19 cellular contexts compared by ENCODE assay signal in the genomic region with DNA sequence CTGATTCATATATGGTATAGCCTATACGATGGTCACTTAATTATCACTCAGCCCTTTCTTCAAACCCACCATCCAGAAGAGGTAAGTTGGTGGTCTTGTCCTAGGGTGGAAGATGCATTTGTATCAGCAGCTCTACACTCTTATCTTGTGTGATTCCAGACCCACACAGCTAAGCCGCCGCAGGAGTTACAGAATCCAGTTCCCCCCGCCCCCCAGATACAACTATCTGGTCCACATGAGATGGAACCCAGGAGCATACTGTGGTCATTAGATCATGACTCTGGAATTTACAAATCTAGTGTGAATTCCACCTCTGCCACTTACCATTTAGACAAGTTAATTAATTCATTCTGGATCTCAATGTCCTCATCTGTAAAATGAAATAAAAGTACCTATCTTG.
"Had no signal": no experiment of that assay in that cellular context is flagged by ENCODE, and none has a peak within 500 bp of the region (broad histone marks: within the 10 kb centered on the region; RNA-seq: fewer than 3 reads in every experiment).

No MANE protein-coding gene starts in this region.

- H3K9me3 ChIP-seq: psoas muscle, right lobe of liver, stomach, thoracic aorta, transverse colon had no signal

- DNase-seq: cortex of kidney; dorsolateral prefrontal cortex; effector CD8-positive, alpha-beta T cell; foreskin melanocyte; head of caudate nucleus; hippocampal formation; kidney glomerular epithelial cell; psoas muscle; retina; right lobe of liver; stimulated activated CD4-positive, alpha-beta T cell treated with anti-CD3 and anti-CD28 coated beads, Interleukin-2, amount 100 ng/mL, for 24 hours; stimulated activated CD4-positive, alpha-beta T cell treated with anti-CD3 and anti-CD28 coated beads, Interleukin-4, amount 100 ng/mL, for 4 hours; stimulated activated naive CD4-positive, alpha-beta T cell; stomach; substantia nigra; transverse colon had no signal

- H3K27me3 ChIP-seq: dorsolateral prefrontal cortex, right lobe of liver, stomach, transverse colon had no signal

- H2AFZ ChIP-seq: parathyroid adenoma had no signal

- H3K79me2 ChIP-seq: parathyroid adenoma had no signal

- H3K9me3 Mint-ChIP-seq: natural killer cell treated with Interleukin-12 subunit alpha and Interleukin-12 subunit beta and Interleukin-15 and Interleukin-18, amount 100 ng/mL, for 72 hours had no signal

- H3K36me3 ChIP-seq: right lobe of liver, stomach, thoracic aorta, transverse colon had no signal

- H3K4me3 ChIP-seq: dorsolateral prefrontal cortex, psoas muscle, right lobe of liver, stomach, thoracic aorta, transverse colon had no signal

- H3K27ac Mint-ChIP-seq: natural killer cell treated with Interleukin-12 subunit alpha and Interleukin-12 subunit beta and Interleukin-15 and Interleukin-18, amount 100 ng/mL, for 72 hours had no signal

- H3K27ac ChIP-seq: dorsolateral prefrontal cortex, parathyroid adenoma, psoas muscle, right lobe of liver, stomach, thoracic aorta, transverse colon had no signal

- H3K9ac ChIP-seq: parathyroid adenoma had no signal

- H3K4me3 Mint-ChIP-seq: natural killer cell treated with Interleukin-12 subunit alpha and Interleukin-12 subunit beta and Interleukin-15 and Interleukin-18, amount 100 ng/mL, for 72 hours had no signal

- H3K36me3 Mint-ChIP-seq: natural killer cell treated with Interleukin-12 subunit alpha and Interleukin-12 subunit beta and Interleukin-15 and Interleukin-18, amount 100 ng/mL, for 72 hours had no signal

- H3K4me1 ChIP-seq: psoas muscle, right lobe of liver, transverse colon had no signal
